In the genomic region with DNA sequence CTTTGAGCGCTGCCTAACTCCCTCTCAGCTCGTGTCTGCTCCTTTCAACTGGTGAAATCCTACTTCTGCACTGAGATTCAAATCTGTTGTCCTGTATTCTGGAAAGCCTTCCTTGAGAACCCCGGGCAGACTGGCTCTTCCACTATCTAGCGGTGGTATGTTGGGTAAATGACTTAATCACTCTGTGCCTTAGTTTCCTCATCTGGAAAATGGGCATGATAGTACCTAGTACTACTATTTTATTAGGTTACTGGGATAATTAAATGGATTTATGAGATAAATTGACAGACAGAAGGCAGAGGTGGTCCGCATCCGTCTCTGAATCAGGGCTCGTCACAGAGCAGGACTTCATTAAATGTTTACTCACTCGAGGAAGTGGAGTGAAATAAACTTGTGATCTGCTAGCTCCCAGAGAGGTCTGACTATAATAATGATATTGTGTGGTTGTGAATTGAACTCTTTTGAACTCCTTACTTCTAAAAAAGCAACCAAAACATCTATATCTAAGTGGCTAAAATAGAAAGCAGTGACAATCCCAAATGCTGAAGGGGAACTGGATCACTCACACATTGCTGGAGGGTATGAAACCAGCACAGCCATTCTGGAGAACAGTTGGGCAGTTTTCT, we compare ENCODE assay signal across 24 cellular contexts. TPM values are rescaled to one million over a fixed set of nuclear protein-coding genes. Genes with fewer than 3 reads are reported as not detected.
DNase-seq lines count a peak whose midpoint lies in the region; ATAC-seq and TF ChIP-seq lines count a peak whose summit lies in the region.
"Had no signal": no experiment of that assay in that cellular context is flagged by ENCODE, and none has a peak within 500 bp of the region (broad histone marks: within the 10 kb centered on the region; RNA-seq: fewer than 3 reads in every experiment).

No MANE protein-coding gene starts in this region.

- H3K27ac ChIP-seq in CD8-positive, alpha-beta T cell (ENCODE audit: low read depth, low read length), result no peak overlapping the region
- H3K27ac ChIP-seq: 22Rv1, adrenal gland, epithelial cell of prostate, foreskin keratinocyte, parathyroid adenoma, transverse colon had no signal

- peaks cover 58% of the 10 kb centered on the region for H3K36me3 Mint-ChIP-seq in T-helper 1 cell treated with Interleukin-12 subunit alpha and Interleukin-12 subunit beta and Interleukin-4 antibody, amounts not matched to agents 30 μg/mL and 1 μg/mL, for 36 hours (ENCODE audit: low read depth)
- peaks cover 67% of the 10 kb centered on the region for H3K36me3 Mint-ChIP-seq in CD8-positive, alpha-beta T cell
- H3K36me3 Mint-ChIP-seq in activated T-helper 1 cell treated with anti-CD3 and anti-CD28 coated beads, Interleukin-12 subunit alpha, Interleukin-12 subunit beta, Interleukin-2, Interleukin-4 antibody, amounts not matched to agents 30 ng/mL and 10 ng/mL and 1 ng/mL, durations not matched to agents 14 hours and 24 hours and 36 hours (ENCODE audit: low read depth), result peaks cover 57% of the 10 kb centered on the region
- H3K36me3 Mint-ChIP-seq in naive B cell, result peaks cover 13 to 21% of the 10 kb centered on the region in 2 donors

- H3K27ac Mint-ChIP-seq in T-helper 1 cell treated with Interleukin-12 subunit alpha and Interleukin-12 subunit beta and Interleukin-4 antibody, amounts not matched to agents 30 μg/mL and 1 μg/mL, for 36 hours, result peak overlapping the region; percentile 28
- H3K27ac Mint-ChIP-seq in CD8-positive, alpha-beta T cell, result no peak overlapping the region
- H3K27ac Mint-ChIP-seq in activated T-helper 1 cell treated with anti-CD3 and anti-CD28 coated beads, Interleukin-12 subunit alpha, Interleukin-12 subunit beta, Interleukin-2, Interleukin-4 antibody, amounts not matched to agents 30 ng/mL and 10 ng/mL and 1 ng/mL, durations not matched to agents 14 hours and 24 hours and 36 hours, result peak overlapping the region; percentile 71
- H3K27ac Mint-ChIP-seq in naive B cell, result peak overlapping the region; percentile 18 to 98 (median 64)
- H3K27ac Mint-ChIP-seq: nephron had no signal

- H3K4me1 ChIP-seq in CD8-positive, alpha-beta T cell (ENCODE audit: insufficient read depth, low read length), result peaks cover 34% of the 10 kb centered on the region
- H3K4me1 ChIP-seq: BE2C, foreskin keratinocyte, parathyroid adenoma, transverse colon had no signal

- ATAC-seq in CD8-positive, alpha-beta T cell, result no peak
- ATAC-seq in naive B cell (ENCODE audit: low read depth in 2 of 2), result no peak
- ATAC-seq in left cardiac atrium, result no peak
- ATAC-seq: foreskin keratinocyte, sciatic nerve had no signal

- no peak overlapping the region for H3K4me3 Mint-ChIP-seq in T-helper 1 cell treated with Interleukin-12 subunit alpha and Interleukin-12 subunit beta and Interleukin-4 antibody, amounts not matched to agents 30 μg/mL and 1 μg/mL, for 36 hours
- H3K4me3 Mint-ChIP-seq in CD8-positive, alpha-beta T cell, result peak overlapping the region; percentile 15
- H3K4me3 Mint-ChIP-seq in activated T-helper 1 cell treated with anti-CD3 and anti-CD28 coated beads, Interleukin-12 subunit alpha, Interleukin-12 subunit beta, Interleukin-2, Interleukin-4 antibody, amounts not matched to agents 30 ng/mL and 10 ng/mL and 1 ng/mL, durations not matched to agents 14 hours and 24 hours and 36 hours, result no peak overlapping the region
- no peak overlapping the region for H3K4me3 Mint-ChIP-seq in naive B cell
- H3K4me3 Mint-ChIP-seq: nephron had no signal

- POLR2A ChIA-PET in CD8-positive, alpha-beta T cell (lab: Charles Lee), result interaction anchor here (1.4 kb wide), 1 partner anchor 41 kb away, joined by 4 read pairs; no protein-coding TSS in a partner anchor

- no peak overlapping the region for H3K4me3 ChIP-seq in CD8-positive, alpha-beta T cell (ENCODE audit: low read depth, low read length)
- H3K4me3 ChIP-seq: adrenal gland, transverse colon had no signal

- H3K4me1 Mint-ChIP-seq in T-helper 1 cell treated with Interleukin-12 subunit alpha and Interleukin-12 subunit beta and Interleukin-4 antibody, amounts not matched to agents 30 μg/mL and 1 μg/mL, for 36 hours (ENCODE audit: low read depth), result peaks cover 68% of the 10 kb centered on the region
- H3K4me1 Mint-ChIP-seq in CD8-positive, alpha-beta T cell (ENCODE audit: low read depth), result peaks cover 73% of the 10 kb centered on the region
- peaks cover 71% of the 10 kb centered on the region for H3K4me1 Mint-ChIP-seq in activated T-helper 1 cell treated with anti-CD3 and anti-CD28 coated beads, Interleukin-12 subunit alpha, Interleukin-12 subunit beta, Interleukin-2, Interleukin-4 antibody, amounts not matched to agents 30 ng/mL and 10 ng/mL and 1 ng/mL, durations not matched to agents 14 hours and 24 hours and 36 hours (ENCODE audit: low read depth)
- peaks cover 62 to 82% (median 72%) of the 10 kb centered on the region in 3 donors for H3K4me1 Mint-ChIP-seq in naive B cell

- H3K36me3 ChIP-seq in CD8-positive, alpha-beta T cell (ENCODE audit: insufficient read depth, low read length), result peaks cover 3% of the 10 kb centered on the region
- H3K36me3 ChIP-seq: adrenal gland, transverse colon had no signal

- no peak for DNase-seq in T-helper 1 cell
- no peak for DNase-seq in CD8-positive, alpha-beta T cell
- no peak for DNase-seq in activated T-helper 1 cell treated with anti-CD3 and anti-CD28 coated beads, Interleukin-12 subunit alpha, Interleukin-12 subunit beta, Interleukin-2, Interleukin-4 antibody, amounts not matched to agents 30 ng/mL and 10 ng/mL and 1 ng/mL, durations not matched to agents 14 hours and 24 hours and 36 hours (ENCODE audit: low spot score)
- DNase-seq in naive B cell, result no peak
- no peak for DNase-seq in left cardiac atrium
- DNase-seq in OCI-M2 (lab: John Stamatoyannopoulos, UW; ENCODE audit: unreplicated experiment), result no peak
- no peak for DNase-seq in NCI-H1694 (lab: John Stamatoyannopoulos, UW)
- DNase-seq: adrenal gland; BE2C; dermis blood vessel endothelial cell; DMS 273 treated with DMSO at 0.1 percent for 48 hours; foreskin keratinocyte; H7; NCI-H1417; NCI-H748 treated with DMSO at 0.1 percent for 48 hours; SHP77 treated with DMSO at 0.1 percent for 48 hours; stimulated activated naive CD4-positive, alpha-beta T cell treated with Interleukin-2 at 50 U/mL for 16 hours; transverse colon had no signal

- no peaks in the 10 kb centered on the region for H3K9me3 ChIP-seq in CD8-positive, alpha-beta T cell (ENCODE audit: low read length)
- H3K9me3 ChIP-seq: adrenal gland, BE2C, transverse colon had no signal

- no peak for TF ChIP-seq CTCF in CD8-positive, alpha-beta T cell (IDR thresholded peaks at IDR 0.05)

- intact Hi-C loops in CD8-positive, alpha-beta T cell (cut with DNase I, micrococcal nuclease), result loop anchor here in 1 of 2 experiments (2.0 kb wide), 1 partner anchor 25 kb away; no protein-coding TSS in a partner anchor
- intact Hi-C loops in activated T-helper 1 cell treated with anti-CD3 and anti-CD28 coated beads, Interleukin-12 subunit alpha, Interleukin-12 subunit beta, Interleukin-2, Interleukin-4 antibody, amounts not matched to agents 30 ng/mL and 10 ng/mL and 1 ng/mL, durations not matched to agents 14 hours and 24 hours and 36 hours (cut with micrococcal nuclease), result loop anchor here (2.0 kb wide), 1 partner anchor 61 kb away; no protein-coding TSS in a partner anchor
- intact Hi-C loops in left cardiac atrium (cut with DNase I), result no loop called here

- H3K27me3 ChIP-seq in CD8-positive, alpha-beta T cell (ENCODE audit: insufficient read depth, low read length), result no peaks in the 10 kb centered on the region
- H3K27me3 ChIP-seq: adrenal gland, BE2C, transverse colon had no signal

- CTCF ChIA-PET in CD8-positive, alpha-beta T cell (lab: Charles Lee), result interaction anchor here (0.6 kb wide), 1 partner anchor 9 kb away, joined by 6 read pairs; no protein-coding TSS in a partner anchor

- no peaks in the 10 kb centered on the region for H3K27me3 Mint-ChIP-seq in T-helper 1 cell treated with Interleukin-12 subunit alpha and Interleukin-12 subunit beta and Interleukin-4 antibody, amounts not matched to agents 30 μg/mL and 1 μg/mL, for 36 hours (ENCODE audit: low read depth)
- H3K27me3 Mint-ChIP-seq in CD8-positive, alpha-beta T cell (ENCODE audit: low read depth), result no peaks in the 10 kb centered on the region
- H3K27me3 Mint-ChIP-seq in activated T-helper 1 cell treated with anti-CD3 and anti-CD28 coated beads, Interleukin-12 subunit alpha, Interleukin-12 subunit beta, Interleukin-2, Interleukin-4 antibody, amounts not matched to agents 30 ng/mL and 10 ng/mL and 1 ng/mL, durations not matched to agents 14 hours and 24 hours and 36 hours (ENCODE audit: insufficient read depth), result no peaks in the 10 kb centered on the region
- H3K27me3 Mint-ChIP-seq in naive B cell, result no peaks in the 10 kb centered on the region

- H3K9me3 Mint-ChIP-seq in T-helper 1 cell treated with Interleukin-12 subunit alpha and Interleukin-12 subunit beta and Interleukin-4 antibody, amounts not matched to agents 30 μg/mL and 1 μg/mL, for 36 hours, result no peaks in the 10 kb centered on the region
- no peaks in the 10 kb centered on the region for H3K9me3 Mint-ChIP-seq in CD8-positive, alpha-beta T cell
- no peaks in the 10 kb centered on the region for H3K9me3 Mint-ChIP-seq in activated T-helper 1 cell treated with anti-CD3 and anti-CD28 coated beads, Interleukin-12 subunit alpha, Interleukin-12 subunit beta, Interleukin-2, Interleukin-4 antibody, amounts not matched to agents 30 ng/mL and 10 ng/mL and 1 ng/mL, durations not matched to agents 14 hours and 24 hours and 36 hours
- no peaks in the 10 kb centered on the region for H3K9me3 Mint-ChIP-seq in naive B cell
- H3K9me3 Mint-ChIP-seq: nephron had no signal

RNA-seq across cellular contexts. Expression of gene PPP1R16B, which starts 26.6 kb away (rescaled TPM):
- 100 to 1,000 TPM; 128 to 129 TPM for total RNA-seq in CD8-positive, alpha-beta T cell
- total RNA-seq in activated T-helper 1 cell treated with anti-CD3 and anti-CD28 coated beads, Interleukin-12 subunit alpha, Interleukin-12 subunit beta, Interleukin-2, Interleukin-4 antibody, amounts not matched to agents 30 ng/mL and 10 ng/mL and 1 ng/mL, durations not matched to agents 14 hours and 24 hours and 36 hours, result 139 and 143 TPM in 2 replicates
- polyA plus RNA-seq in naive B cell (ENCODE audit: low read depth in 6 of 6), result 10 to 100 TPM; 22.1 to 54.6 (median 38.4) TPM
- total RNA-seq in left cardiac atrium, result 1 to 10 TPM; 5.4 to 7.7 TPM
- total RNA-seq: foreskin keratinocyte had no signal
- polyA plus RNA-seq: foreskin keratinocyte had no signal

Comparison
In these comparisons a context has a peak if more than half of its experiments do, and no peak if none do; other contexts are left out.
1. RNA of gene PPP1R16B, which starts 26.6 kb away (total RNA-seq): 139 to 143 TPM in activated T-helper 1 cell treated with anti-CD3 and anti-CD28 coated beads, Interleukin-12 subunit alpha, Interleukin-12 subunit beta, Interleukin-2, Interleukin-4 antibody, amounts not matched to agents 30 ng/mL and 10 ng/mL and 1 ng/mL, durations not matched to agents 14 hours and 24 hours and 36 hours and 128 to 129 TPM in CD8-positive, alpha-beta T cell; 5.4 to 7.7 TPM in left cardiac atrium; every median in the first group is over 10 times any median in the second.